Comparison of ENCODE assay signal across 15 cellular contexts in the genomic region with DNA sequence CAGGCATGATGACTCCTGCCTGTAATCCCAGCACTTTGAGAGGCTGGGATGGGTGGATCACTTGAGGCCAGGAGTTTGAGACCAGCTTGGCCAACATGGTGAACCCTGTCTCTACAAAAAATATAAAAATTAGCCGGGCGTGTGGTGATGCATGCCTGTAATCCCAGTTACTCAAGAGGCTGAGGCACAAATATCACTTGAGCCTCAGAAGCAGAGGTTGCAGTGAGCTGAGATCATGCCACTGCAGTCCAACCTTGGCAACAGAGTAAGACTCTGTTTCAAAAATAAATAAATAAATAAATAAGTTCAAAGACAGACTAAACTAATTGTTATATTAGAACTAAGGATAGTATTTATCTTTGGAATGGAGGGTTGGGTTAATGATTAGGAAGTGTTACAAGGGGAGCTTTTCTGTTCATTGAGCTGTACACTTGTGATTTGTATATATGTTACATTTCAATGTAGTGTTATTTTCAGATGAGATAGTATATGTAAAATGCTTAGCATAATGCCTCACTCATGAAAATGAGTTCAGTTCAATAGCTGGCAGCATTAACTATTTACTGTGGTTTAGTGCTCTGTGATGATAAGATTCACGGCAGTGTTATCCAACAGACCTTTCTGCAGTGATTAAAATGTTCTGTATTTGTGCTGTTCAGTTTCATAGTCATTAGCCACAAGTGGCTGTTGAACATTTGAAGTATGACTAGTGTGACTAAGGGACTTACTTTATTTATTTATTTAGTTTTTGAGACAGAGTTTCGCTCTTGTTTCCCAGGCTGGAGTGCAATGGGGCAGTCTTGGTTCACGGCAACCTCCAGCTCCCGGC. TPM values are rescaled to one million over a fixed set of nuclear protein-coding genes. Genes with fewer than 3 reads are reported as not detected.
DNase-seq lines count a peak whose midpoint lies in the region; ATAC-seq, FAIRE-seq and TF ChIP-seq lines count a peak whose summit lies in the region.
"Had no signal": no experiment of that assay in that cellular context is flagged by ENCODE, and none has a peak within 500 bp of the region (broad histone marks: within the 10 kb centered on the region; RNA-seq: fewer than 3 reads in every experiment).

No MANE protein-coding gene starts in this region.

- H4K20me1 ChIP-seq in astrocyte (ENCODE audit: insufficient read depth, low read length) = no peaks in the 10 kb centered on the region
- H4K20me1 ChIP-seq in smooth muscle cell (ENCODE audit: low read depth) = peaks cover 5% of the 10 kb centered on the region

- H3K27ac ChIP-seq in HEK293 (ENCODE audit: extremely low read depth, low read depth, low read length) = no peak overlapping the region
- peak overlapping the region; percentile 63 for H3K27ac ChIP-seq in astrocyte (ENCODE audit: low read depth, low read length)
- H3K27ac ChIP-seq in right cardiac atrium (ENCODE audit: low read length) = peak overlapping the region; percentile 64
- H3K27ac ChIP-seq in smooth muscle cell (ENCODE audit: low read depth) = peak overlapping the region; percentile 75
- H3K27ac ChIP-seq in small intestine (ENCODE audit: low read depth in 1 of 2, low read length in 1 of 2) = no peak overlapping the region
- H3K27ac ChIP-seq: C4-2B, dorsolateral prefrontal cortex, SJCRH30 had no signal

- CTCF ChIA-PET in HEK293 (lab: Yijun Ruan, JAX) = interaction anchor here (0.6 kb wide), 2 partner anchors 102 to 431 kb away, joined by 5 to 8 read pairs; no protein-coding TSS in a partner anchor

- TF ChIP-seq CTCF in HEK293 (tag by site-specific recombination; IDR thresholded peaks at IDR 0.05) (no peak), astrocyte (IDR thresholded peaks at IDR 0.05; ENCODE audit: insufficient read depth, low read depth, low read length) (no peak), smooth muscle cell (IDR thresholded peaks at IDR 0.05; ENCODE audit: borderline replicate concordance, insufficient read depth, poor library complexity, severe bottlenecking) (no peak)

- peak; percentile 13 to 35 for ATAC-seq in right cardiac atrium

- H3K27me3 Mint-ChIP-seq in astrocyte (ENCODE audit: low read depth, unreplicated experiment) = no peaks in the 10 kb centered on the region
- H3K27me3 Mint-ChIP-seq: activated CD4-positive, alpha-beta memory T cell treated with anti-CD3 and anti-CD28 coated beads for 36 hours had no signal

- FAIRE-seq in astrocyte (lab: Jason Lieb, UNC) = no peak
- FAIRE-seq in small intestine (lab: Jason Lieb, UNC) = no peak
- FAIRE-seq: G401.6, islet of Langerhans had no signal

- H3K27ac Mint-ChIP-seq in astrocyte (ENCODE audit: unreplicated experiment) = no peak overlapping the region
- H3K27ac Mint-ChIP-seq: activated CD4-positive, alpha-beta memory T cell treated with anti-CD3 and anti-CD28 coated beads for 36 hours had no signal

- peaks cover 10% of the 10 kb centered on the region for H3K4me1 ChIP-seq in HEK293 (ENCODE audit: control insufficient read depth, insufficient read depth, low read length)
- peaks cover 48% of the 10 kb centered on the region for H3K4me1 ChIP-seq in astrocyte (ENCODE audit: insufficient read depth, low read length)
- H3K4me1 ChIP-seq in right cardiac atrium (ENCODE audit: control insufficient read depth, insufficient read depth, low read length) = peaks cover 10% of the 10 kb centered on the region
- peaks cover 6% of the 10 kb centered on the region for H3K4me1 ChIP-seq in smooth muscle cell (ENCODE audit: low read depth)
- no peaks in the 10 kb centered on the region for H3K4me1 ChIP-seq in small intestine (ENCODE audit: control insufficient read depth in 2 of 2, insufficient read depth in 1 of 2, low read depth in 1 of 2, low read length in 1 of 2)

- H2AFZ ChIP-seq in astrocyte (ENCODE audit: low read depth, low read length) = no peak overlapping the region
- H2AFZ ChIP-seq in smooth muscle cell (ENCODE audit: low read depth) = no peak overlapping the region

- peaks cover 37% of the 10 kb centered on the region for H3K79me2 ChIP-seq in astrocyte (ENCODE audit: insufficient read depth, low read length)
- peaks cover 13% of the 10 kb centered on the region for H3K79me2 ChIP-seq in smooth muscle cell (ENCODE audit: low read depth)

- H3K9me3 ChIP-seq in HEK293 (ENCODE audit: control insufficient read depth, insufficient read depth, low read depth, low read length) = no peaks in the 10 kb centered on the region
- H3K9me3 ChIP-seq in astrocyte (ENCODE audit: insufficient read depth, low read depth, low read length) = no peaks in the 10 kb centered on the region
- no peaks in the 10 kb centered on the region for H3K9me3 ChIP-seq in right cardiac atrium (ENCODE audit: control insufficient read depth, low read length)
- H3K9me3 ChIP-seq in smooth muscle cell (replicated peaks; ENCODE audit: low read depth) = no peaks in the 10 kb centered on the region
- no peaks in the 10 kb centered on the region for H3K9me3 ChIP-seq in small intestine (ENCODE audit: control insufficient read depth, low read depth)

- DNase-seq in astrocyte (ENCODE audit: low read depth) (peak; percentile 92), right cardiac atrium (peak in 1 of 3 donors; percentile 47), smooth muscle cell (lab: John Stamatoyannopoulos, UW; ENCODE audit: unreplicated experiment) (no peak), small intestine (no peak), hippocampal formation (lab: John Stamatoyannopoulos, UW) (no peak)
- no peak for DNase-seq in activated naive CD4-positive, alpha-beta T cell treated with anti-CD3 and anti-CD28 coated beads, Interleukin-2, amount 50 U/mL, for 16 hours
- DNase-seq: activated CD4-positive, alpha-beta memory T cell treated with anti-CD3 and anti-CD28 coated beads for 36 hours; aorta; dorsolateral prefrontal cortex; SJCRH30; stimulated activated CD4-positive, alpha-beta T cell treated with anti-CD3 and anti-CD28 coated beads, Interleukin-2, amount 100 ng/mL, for 24 hours had no signal

- POLR2A ChIA-PET in HEK293 (lab: Yijun Ruan, JAX) = interaction anchor here (1.1 kb wide), 1 partner anchor 16 kb away, joined by 3 read pairs; no protein-coding TSS in a partner anchor

- no peaks in the 10 kb centered on the region for H3K27me3 ChIP-seq in astrocyte (ENCODE audit: insufficient read depth, low read length)
- no peaks in the 10 kb centered on the region for H3K27me3 ChIP-seq in right cardiac atrium (ENCODE audit: control insufficient read depth, insufficient read depth)
- H3K27me3 ChIP-seq in smooth muscle cell (ENCODE audit: low read depth) = no peaks in the 10 kb centered on the region
- H3K27me3 ChIP-seq in small intestine (ENCODE audit: control insufficient read depth in 2 of 2, insufficient read depth in 2 of 2, low read length in 2 of 2) = no peaks in the 10 kb centered on the region
- H3K27me3 ChIP-seq: dorsolateral prefrontal cortex, SJCRH30 had no signal

- H3K36me3 Mint-ChIP-seq in astrocyte (ENCODE audit: low read depth, unreplicated experiment) = no peaks in the 10 kb centered on the region
- H3K36me3 Mint-ChIP-seq: activated CD4-positive, alpha-beta memory T cell treated with anti-CD3 and anti-CD28 coated beads for 36 hours had no signal

- no peak overlapping the region for H3K4me3 Mint-ChIP-seq in astrocyte (ENCODE audit: unreplicated experiment)
- H3K4me3 Mint-ChIP-seq: activated CD4-positive, alpha-beta memory T cell treated with anti-CD3 and anti-CD28 coated beads for 36 hours had no signal

- H3K4me2 ChIP-seq in astrocyte (ENCODE audit: low read length) (peak overlapping the region; percentile 34), smooth muscle cell (peak overlapping the region; percentile 55)

- H3K36me3 ChIP-seq in HEK293 (ENCODE audit: control insufficient read depth in 2 of 2, insufficient read depth in 1 of 2, low read length in 2 of 2) (no peaks in the 10 kb centered on the region), astrocyte (ENCODE audit: insufficient read depth, low read length) (no peaks in the 10 kb centered on the region), smooth muscle cell (ENCODE audit: low read depth) (no peaks in the 10 kb centered on the region), small intestine (ENCODE audit: control insufficient read depth in 2 of 2, insufficient read depth in 2 of 2, low read length in 2 of 2) (peaks cover 0 to 6% of the 10 kb centered on the region in 2 donors)
- H3K36me3 ChIP-seq: SJCRH30 had no signal

- H3K9ac ChIP-seq in astrocyte (ENCODE audit: low read length) (no peak overlapping the region), smooth muscle cell (ENCODE audit: low read depth) (no peak overlapping the region)

- peaks cover 46% of the 10 kb centered on the region for H3K4me1 Mint-ChIP-seq in astrocyte (ENCODE audit: low read depth, unreplicated experiment)

- H3K4me3 ChIP-seq in HEK293 (ENCODE audit: low read depth, low read length) (no peak overlapping the region), astrocyte (ENCODE audit: insufficient read depth, low read depth, low read length) (no peak overlapping the region), right cardiac atrium (ENCODE audit: low read length) (no peak overlapping the region), smooth muscle cell (no peak overlapping the region), small intestine (ENCODE audit: low read depth in 1 of 2, low read length in 2 of 2) (no peak overlapping the region)
- H3K4me3 ChIP-seq: dorsolateral prefrontal cortex, SJCRH30 had no signal

- intact Hi-C loops in right cardiac atrium (cut with DNase I) = no loop called here

- no peaks in the 10 kb centered on the region for H3K9me3 Mint-ChIP-seq in astrocyte (ENCODE audit: unreplicated experiment)
- H3K9me3 Mint-ChIP-seq: activated CD4-positive, alpha-beta memory T cell treated with anti-CD3 and anti-CD28 coated beads for 36 hours had no signal

- WGBS in right cardiac atrium = 72% methylated on average over 6 of the region's 6 CpGs
- 56% methylated on average over 6 of the region's 6 CpGs for WGBS in smooth muscle cell (ENCODE audit: low lambda C conversion rate)
- 83 to 89% (median 86%) methylated on average over 6 of the region's 6 CpGs for WGBS in small intestine, 3 donors

- peaks cover 27% of the 10 kb centered on the region for H3F3A ChIP-seq in smooth muscle cell (ENCODE audit: low read depth)

TF ChIP-seq in HEK293, 187 proteins besides CTCF, POLR2A, EP300 and RAD21 (continues in another document):
- TF ChIP-seq ZFP3 (tag by site-specific recombination; IDR thresholded peaks at IDR 0.05; ENCODE audit: low read depth) (no peak), ZSCAN23 (tag by site-specific recombination; IDR thresholded peaks at IDR 0.05) (no peak), OSR2 (tag by site-specific recombination; IDR thresholded peaks at IDR 0.05) (0 out of 2 replicates have a peak, but pooled peaks have one; percentile 35), FEZF1 (tag by site-specific recombination; IDR thresholded peaks at IDR 0.05) (peak; percentile 23; the same call in 1 of the 2 replicates), KLF1 (tag by site-specific recombination; IDR thresholded peaks at IDR 0.05) (no peak), ZNF791 (tag by site-specific recombination; IDR thresholded peaks at IDR 0.05) (no peak), GLI2 (tag by site-specific recombination; IDR thresholded peaks at IDR 0.05; ENCODE audit: borderline replicate concordance, low read depth) (0 out of 2 replicates have a peak, but pooled peaks have one; percentile 57)

RNA-seq across cellular contexts. Expression of gene OSBPL9, which starts 47.7 kb away (rescaled TPM):
- total RNA-seq in astrocyte (115 and 117 TPM in 2 replicates), right cardiac atrium (10 to 100 TPM; 55.3 to 68.8 (median 62.2) TPM), smooth muscle cell (112 and 117 TPM in 2 replicates)
- polyA plus RNA-seq in right cardiac atrium (46.1 TPM), smooth muscle cell (64.4 and 66.7 TPM in 2 replicates), small intestine (10 to 100 TPM; 19.7 to 34.9 (median 28.6) TPM)

Comparison
In these comparisons a context has a peak if more than half of its experiments do, and no peak if none do; other contexts are left out.
1. H3K27ac ChIP-seq: peak in astrocyte (single experiment), right cardiac atrium (single experiment) and smooth muscle cell (single experiment); none in HEK293 (single experiment) and small intestine (0 of 2).